ENCODE assay signal across 8 cellular contexts in genomic region chr1:2584822-2585317, GRCh38. TPM values are rescaled to one million over a fixed set of nuclear protein-coding genes. Genes with fewer than 3 reads are reported as not detected.
A peak's percentile ranks its signal among the peaks of the same experiment; 100 is the strongest.
DNase-seq lines count a peak whose midpoint lies in the region; ATAC-seq and TF ChIP-seq lines count a peak whose summit lies in the region.

No MANE protein-coding gene starts in this region.

- H3K36me3 ChIP-seq in DOHH2 (ENCODE audit: control insufficient read depth, low read length): peaks cover 14% of the 10 kb centered on the region
- no peaks in the 10 kb centered on the region for H3K36me3 ChIP-seq in SK-N-MC (ENCODE audit: insufficient read depth, low read length)

- peaks cover 59% of the 10 kb centered on the region for H3K4me1 ChIP-seq in DOHH2 (ENCODE audit: control insufficient read depth, low read length)

- no peaks in the 10 kb centered on the region for H3K79me2 ChIP-seq in DOHH2 (ENCODE audit: control insufficient read depth, low read length)

- H3F3A ChIP-seq in DOHH2 (ENCODE audit: control insufficient read depth, insufficient read depth): peaks cover 8% of the 10 kb centered on the region

- no peaks in the 10 kb centered on the region for H3K27me3 ChIP-seq in DOHH2 (ENCODE audit: control insufficient read depth, low read length)

- H3K4me2 ChIP-seq in DOHH2 (ENCODE audit: low read length): peak overlapping the region; percentile 88

- ATAC-seq in HG02840 (IDR thresholded peaks at IDR 0.05; ENCODE audit: low FRiP score, unreplicated experiment) (no peak), GM18511 (IDR thresholded peaks at IDR 0.05; ENCODE audit: unreplicated experiment) (no peak), HG02885 (IDR thresholded peaks at IDR 0.05; ENCODE audit: poor library complexity, unreplicated experiment) (no peak), HG02571 (IDR thresholded peaks at IDR 0.05; ENCODE audit: unreplicated experiment) (no peak)

- H3K27ac ChIP-seq in DOHH2 (ENCODE audit: low read depth, low read length) (peak overlapping the region; percentile 90), SK-N-MC (0 out of 2 replicates have a peak overlapping the region, but pooled peaks have one; percentile 1)

- no peaks in the 10 kb centered on the region for H3K9me2 ChIP-seq in DOHH2 (replicated peaks; ENCODE audit: control insufficient read depth, low read length)

- no peaks in the 10 kb centered on the region for H4K20me1 ChIP-seq in DOHH2 (ENCODE audit: control insufficient read depth, insufficient read depth, low read depth, low read length)

- DNase-seq in SK-N-MC (ENCODE audit: low read depth, low spot score) (no peak), fibroblast of the aortic adventitia (ENCODE audit: low read depth) (no peak), putamen (ENCODE audit: low spot score) (peak; percentile 24)

- peak overlapping the region; percentile 88 for H3K4me3 ChIP-seq in DOHH2 (ENCODE audit: low read length)
- peak overlapping the region; percentile 96 for H3K4me3 ChIP-seq in SK-N-MC
- peak overlapping the region; percentile 28 for H3K4me3 ChIP-seq in fibroblast of the aortic adventitia (ENCODE audit: low read depth, low read length)

- no peak for TF ChIP-seq CTCF in DOHH2 (IDR thresholded peaks at IDR 0.05; ENCODE audit: low read depth, low read length, poor library complexity, severe bottlenecking)
- no peak for TF ChIP-seq CTCF in fibroblast of the aortic adventitia (IDR thresholded peaks at IDR 0.05; ENCODE audit: insufficient read depth, low read length)

- H3K9ac ChIP-seq in SK-N-MC (ENCODE audit: insufficient read length): peak overlapping the region; percentile 89

- H3K9me3 ChIP-seq in DOHH2 (ENCODE audit: control insufficient read depth, insufficient read depth, low read length): no peaks in the 10 kb centered on the region
- H3K9me3 ChIP-seq in SK-N-MC (ENCODE audit: low read depth, low read length): no peaks in the 10 kb centered on the region

RNA-seq across cellular contexts. Expression of gene PRXL2B, which starts 1.7 kb away (rescaled TPM):
- total RNA-seq in fibroblast of the aortic adventitia (ENCODE audit: low replicate concordance): 15.5 and 23.0 TPM in 2 replicates

RNA-seq across cellular contexts. Expression of gene TNFRSF14, which starts 28.7 kb away (rescaled TPM):
- total RNA-seq in fibroblast of the aortic adventitia (ENCODE audit: low replicate concordance): 12.0 and 32.2 TPM in 2 replicates

RNA-seq across cellular contexts. Expression of gene MMEL1, which starts 47.9 kb away (rescaled TPM):
- not detected in 2 replicates for total RNA-seq in fibroblast of the aortic adventitia (ENCODE audit: low replicate concordance)

RNA-seq across cellular contexts. Expression of gene HES5, which starts 54.8 kb away (rescaled TPM):
- total RNA-seq in fibroblast of the aortic adventitia (ENCODE audit: low replicate concordance): not detected in 2 replicates

RNA-seq across cellular contexts. Expression of gene PANK4, which starts 58.5 kb away (rescaled TPM):
- 22.8 and 23.4 TPM in 2 replicates for total RNA-seq in fibroblast of the aortic adventitia (ENCODE audit: low replicate concordance)

Comparison
In these comparisons a context has a peak if more than half of its experiments do, and no peak if none do; other contexts are left out.
1. H3K4me3 ChIP-seq: peak in every context shown above with its lines; median percentile 96 in SK-N-MC; 88 in DOHH2; 28 in fibroblast of the aortic adventitia.